Comparison of ENCODE assay signal across 9 cellular contexts in the genomic region with DNA sequence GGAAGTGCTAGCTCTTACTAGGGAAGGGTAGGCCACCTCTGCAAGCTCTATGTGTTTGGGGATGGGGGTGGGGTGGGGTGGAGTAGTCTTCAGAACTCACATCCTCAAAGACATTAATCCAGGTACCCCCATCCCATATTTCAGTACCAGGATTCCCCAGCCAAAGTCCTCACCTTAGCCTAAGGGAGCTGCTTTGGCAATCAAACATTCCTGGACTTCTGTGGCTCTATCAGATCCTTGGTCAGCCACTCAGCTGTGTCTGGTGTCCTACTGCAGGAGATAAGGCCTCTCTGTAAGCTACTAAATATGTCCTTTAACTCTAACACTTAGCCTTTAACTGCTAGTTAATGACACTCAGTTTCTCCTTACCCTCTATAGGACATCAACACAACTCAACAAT. TPM values are rescaled to one million over a fixed set of nuclear protein-coding genes. Genes with fewer than 3 reads are reported as not detected.
"Had no signal": no experiment of that assay in that cellular context is flagged by ENCODE, and none has a peak within 500 bp of the region (broad histone marks: within the 10 kb centered on the region; RNA-seq: fewer than 3 reads in every experiment).

No MANE protein-coding gene starts in this region.

- DNase-seq: GOT3, H9, HCEC 1CT, KG1 had no signal

- ATAC-seq: HepG2 had no signal

- H3K27ac Mint-ChIP-seq: H9, IgD-negative memory B cell had no signal

- FAIRE-seq: H54, HepG2 had no signal

- H3K27ac ChIP-seq: HL-60 had no signal

- H3K4me3 Mint-ChIP-seq: H9, IgD-negative memory B cell had no signal

RNA-seq across cellular contexts. Expression of a gene that starts 26.9 kb away (rescaled TPM):
- total RNA-seq: HepG2, HT1080 had no signal
- polyA plus RNA-seq: HepG2, IgD-negative memory B cell had no signal

RNA-seq across cellular contexts. Expression of a gene that starts 54.3 kb away (rescaled TPM):
- total RNA-seq: HepG2 had no signal
- polyA plus RNA-seq: HepG2 had no signal
